Comparison of ENCODE assay signal across 20 cellular contexts in genomic region chr10:96118604-96119450, GRCh38. TPM values are rescaled to one million over a fixed set of nuclear protein-coding genes. Genes with fewer than 3 reads are reported as not detected.
DNase-seq lines count a peak whose midpoint lies in the region; ATAC-seq lines count a peak whose summit lies in the region.
"Had no signal": no experiment of that assay in that cellular context is flagged by ENCODE, and none has a peak within 500 bp of the region (broad histone marks: within the 10 kb centered on the region; RNA-seq: fewer than 3 reads in every experiment).

No MANE protein-coding gene starts in this region.

- DNase-seq in D341Med (ENCODE audit: low spot score) (peak; percentile 6), LoVo (ENCODE audit: low spot score) (peak; percentile 89), NCI-H524 treated with DMSO at 0.1 percent for 48 hours (lab: John Stamatoyannopoulos, UW) (peak; percentile 29), left colon (peak; percentile 30 to 39), AG20443 (ENCODE audit: low spot score) (no peak), substantia nigra (lab: John Stamatoyannopoulos, UW) (no peak), EL (no peak)
- DNase-seq: activated gamma-delta T cell treated with Interleukin-2 at 50 U/mL for 16 hours; GF-D8; kidney; mammary epithelial cell; naive B cell; NCI-H226; pancreas; Right ventricle myocardium superior; sigmoid colon; stimulated activated naive B cell treated with anti-CD40 and anti-IgM and Interleukin-4, amounts not matched to agents 10 μg/mL and 1 μg/mL and 100 μg/mL, for 72 hours; tibial artery had no signal

- no peak overlapping the region for H3K27ac ChIP-seq in substantia nigra (ENCODE audit: low read depth, low read length, poor library complexity, severe bottlenecking)
- H3K27ac ChIP-seq: epithelial cell of prostate, pancreas, sigmoid colon, tibial artery had no signal

- ATAC-seq in left colon (peak; percentile 93), HG02571 (IDR thresholded peaks at IDR 0.05; ENCODE audit: unreplicated experiment) (no peak)
- ATAC-seq: pancreas; stimulated activated naive B cell treated with anti-CD40 and anti-IgM and Interleukin-4, amounts not matched to agents 10 μg/mL and 1 μg/mL and 100 μg/mL, for 72 hours had no signal

- intact Hi-C loops in left colon (cut with DNase I, micrococcal nuclease), result no loop called here

RNA-seq across cellular contexts. Expression of gene ZNF518A, which starts 11.3 kb away (rescaled TPM):
- 10 to 100 TPM; 37.6 to 39.6 TPM for total RNA-seq in left colon

Comparison
In these comparisons a context has a peak if more than half of its experiments do, and no peak if none do; other contexts are left out.
1. DNase-seq: peak in D341Med (single experiment), LoVo (single experiment), NCI-H524 treated with DMSO at 0.1 percent for 48 hours (single experiment) and left colon (2 of 2); none in AG20443 (single experiment), substantia nigra (0 of 49) and EL (single experiment).